In genomic region chr15:99987119-99987506, GRCh38 we compare ENCODE assay signal across 1 cellular context.
TF ChIP-seq lines count a peak whose summit lies in the region.

No MANE protein-coding gene starts in this region.

TF ChIP-seq in K562, 482 proteins besides CTCF, POLR2A, EP300 and RAD21 (continued from another document):
- TF ChIP-seq ARID4B (CRISPR knock-in tag; IDR thresholded peaks at IDR 0.05) (no peak), L3MBTL2 (IDR thresholded peaks at IDR 0.05) (peak; percentile 79), ZNF584 (CRISPR knock-in tag; IDR thresholded peaks at IDR 0.05; ENCODE audit: low read depth) (0 out of 2 replicates have a peak, but pooled peaks have one; percentile 10), ZBTB26 (CRISPR knock-in tag; IDR thresholded peaks at IDR 0.05) (no peak), HDAC2 (IDR thresholded peaks at IDR 0.05) (no peak), GTF2F1 (IDR thresholded peaks at IDR 0.05; ENCODE audit: low read depth, low read length) (no peak), MGA (IDR thresholded peaks at IDR 0.05) (peak; percentile 75), ZBTB40 (IDR thresholded peaks at IDR 0.05) (no peak), ZBTB40 (CRISPR knock-in tag; IDR thresholded peaks at IDR 0.05) (no peak)
TF ChIP-seq in K562: peak in this region for 3.
